In the genomic region with DNA sequence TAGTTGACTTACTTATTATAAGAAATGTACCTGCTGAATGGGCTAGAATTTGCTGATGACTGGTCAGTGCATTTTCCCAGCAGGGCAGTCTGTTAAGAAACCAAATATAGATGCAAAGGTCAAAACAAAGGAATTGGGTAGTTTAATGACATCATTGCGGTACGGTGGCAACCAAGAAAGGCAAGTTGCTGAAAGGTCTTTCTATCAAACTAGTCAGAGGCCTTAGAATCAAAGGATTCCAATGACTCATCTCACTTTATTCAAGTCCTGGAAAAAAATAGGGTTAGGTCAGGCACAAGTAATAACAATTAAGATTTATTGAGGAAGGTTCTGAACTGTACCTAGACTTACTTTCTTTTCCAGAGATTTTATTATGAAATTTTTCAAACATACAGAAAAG, we compare ENCODE assay signal across 17 cellular contexts.
A peak's percentile ranks its signal among the peaks of the same experiment; 100 is the strongest.
DNase-seq lines count a peak whose midpoint lies in the region; ATAC-seq and TF ChIP-seq lines count a peak whose summit lies in the region.
"Had no signal": no experiment of that assay in that cellular context is flagged by ENCODE, and none has a peak within 500 bp of the region (broad histone marks: within the 10 kb centered on the region; RNA-seq: fewer than 3 reads in every experiment).

No MANE protein-coding gene starts in this region.

- peak; percentile 31; the same call in 1 of the 2 replicates for ATAC-seq in PC-3
- ATAC-seq in left lobe of liver = peak; percentile 60
- no peak for ATAC-seq in HG03135 (IDR thresholded peaks at IDR 0.05; ENCODE audit: unreplicated experiment)
- no peak for ATAC-seq in HG03520 (IDR thresholded peaks at IDR 0.05; ENCODE audit: unreplicated experiment)
- ATAC-seq: activated CD8-positive, alpha-beta T cell treated with anti-CD3 and anti-CD28 coated beads, Interleukin-2, amount 10 ng/mL, durations not matched to agents 7 days and 5 days; left ventricle myocardium superior; naive thymus-derived CD4-positive, alpha-beta T cell; stimulated activated naive CD8-positive, alpha-beta T cell treated with anti-CD3 and anti-CD28 coated beads, Interleukin-15, amount 100 ng/mL, for 72 hours had no signal

- H3F3A ChIP-seq in PC-3 (ENCODE audit: low read length, unreplicated experiment) = no peaks in the 10 kb centered on the region

- H3K4me2 ChIP-seq in PC-3 (ENCODE audit: low read length) = peak overlapping the region; percentile 36; the same call in 1 of the 2 replicates

- no peaks in the 10 kb centered on the region for H3K9me2 ChIP-seq in PC-3 (replicated peaks; ENCODE audit: low read length)

- BruUV-seq in PC-3 (replicated peaks; lab: Mats Ljungman, UMichigan) = no TSS peak

- TF ChIP-seq CTCF in PC-3 (conservative IDR thresholded peaks at IDR 0.05; ENCODE audit: low read depth, low read length) (no peak), choroid plexus epithelial cell (conservative IDR thresholded peaks at IDR 0.05; ENCODE audit: low read depth, low read length) (no peak)

- H3K4me3 ChIP-seq in PC-3 (ENCODE audit: low read length) (no peak overlapping the region), choroid plexus epithelial cell (ENCODE audit: low read depth, low read length) (no peak overlapping the region)
- H3K4me3 ChIP-seq: coronary artery, uterus had no signal

- peak overlapping the region; percentile 38 for H3K9ac ChIP-seq in PC-3 (ENCODE audit: low read length)

- H3K27me3 ChIP-seq in PC-3 (ENCODE audit: low read length) = no peaks in the 10 kb centered on the region
- H3K27me3 ChIP-seq: uterus had no signal

- peaks cover 22% of the 10 kb centered on the region for H3K4me1 ChIP-seq in PC-3 (ENCODE audit: insufficient read depth, low read length)
- H3K4me1 ChIP-seq: uterus had no signal

- DNase-seq in EH (ENCODE audit: low read depth) (peak; percentile 30), PC-3 (peak; percentile 69), choroid plexus epithelial cell (ENCODE audit: low read depth) (peak; percentile 13), left lobe of liver (ENCODE audit: low spot score) (no peak), SK-N-DZ (ENCODE audit: low spot score) (no peak)
- no peak for DNase-seq in activated CD4-positive, alpha-beta T cell treated with anti-CD3 and anti-CD28 coated beads for 4 hours
- DNase-seq: activated CD8-positive, alpha-beta T cell treated with anti-CD3 and anti-CD28 coated beads, Interleukin-2, amount 10 ng/mL, durations not matched to agents 7 days and 5 days; Calu3; left ventricle myocardium superior; naive thymus-derived CD4-positive, alpha-beta T cell; NCI-H1694 treated with DMSO at 0.1 percent for 48 hours; NCI-H446 treated with DMSO at 0.1 percent for 48 hours; stimulated activated naive CD8-positive, alpha-beta T cell treated with anti-CD3 and anti-CD28 coated beads, Interleukin-15, amount 100 ng/mL, for 72 hours; uterus had no signal

- intact Hi-C loops in PC-3 (cut with micrococcal nuclease) = no loop called here

- H3K9me3 ChIP-seq in PC-3 (ENCODE audit: low read length) = no peaks in the 10 kb centered on the region
- H3K9me3 ChIP-seq: uterus had no signal

- H3K27ac ChIP-seq in PC-3 (ENCODE audit: low read length) = peak overlapping the region; percentile 70
- H3K27ac ChIP-seq: coronary artery, uterus had no signal

- H4K20me1 ChIP-seq in PC-3 (ENCODE audit: low read length) = no peaks in the 10 kb centered on the region

- H2AFZ ChIP-seq in PC-3 (ENCODE audit: low read length) = no peak overlapping the region

- no peaks in the 10 kb centered on the region for H3K79me2 ChIP-seq in PC-3 (ENCODE audit: low read length)

- POLR2A ChIA-PET in PC-3 (lab: Charles Lee; ENCODE audit: unreplicated experiment) = no interaction called here

- no peaks in the 10 kb centered on the region for H3K36me3 ChIP-seq in PC-3 (ENCODE audit: low read depth, low read length)
- H3K36me3 ChIP-seq: uterus had no signal

- CTCF ChIA-PET in PC-3 (lab: Charles Lee) = no interaction called here

Comparison
In these comparisons a context has a peak if more than half of its experiments do, and no peak if none do; other contexts are left out.
1. DNase-seq: peak in EH (single experiment), PC-3 (single experiment) and choroid plexus epithelial cell (single experiment); none in left lobe of liver (single experiment), activated CD4-positive, alpha-beta T cell treated with anti-CD3 and anti-CD28 coated beads for 4 hours (0 of 2) and SK-N-DZ (single experiment).
2. ATAC-seq: peak in PC-3 (single experiment) and left lobe of liver (single experiment); none in HG03135 (single experiment) and HG03520 (single experiment).